Comparison of ENCODE assay signal across 21 cellular contexts in the genomic region with DNA sequence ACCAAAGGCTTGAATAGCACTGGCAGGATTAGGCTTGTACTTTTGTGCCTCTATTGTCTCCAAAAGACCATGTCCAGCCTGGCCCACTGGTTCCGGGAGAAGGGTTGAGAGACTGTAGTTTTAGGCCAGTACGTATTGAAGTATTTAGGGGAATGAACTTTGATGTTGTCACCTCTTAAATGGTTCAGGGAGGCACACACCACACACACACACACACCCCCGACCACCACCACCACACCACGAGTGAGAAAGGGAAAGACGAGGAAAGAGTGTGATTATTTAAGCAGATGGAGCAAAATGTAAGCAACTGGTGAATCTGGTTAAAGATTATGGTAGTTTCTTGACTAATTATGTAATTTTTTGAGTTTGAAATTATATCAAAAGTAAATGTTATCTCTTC.
"Had no signal": no experiment of that assay in that cellular context is flagged by ENCODE, and none has a peak within 500 bp of the region (broad histone marks: within the 10 kb centered on the region; RNA-seq: fewer than 3 reads in every experiment).

No MANE protein-coding gene starts in this region.

- H3K9ac ChIP-seq: parathyroid adenoma had no signal

- H3K9me3 ChIP-seq: breast epithelium, esophagus muscularis mucosa, left ventricle myocardium inferior, mucosa of descending colon, suprapubic skin, tibial artery had no signal

- H3K27ac ChIP-seq: breast epithelium, esophagus muscularis mucosa, foreskin keratinocyte, left ventricle myocardium inferior, parathyroid adenoma, suprapubic skin, tibial artery had no signal

- H3K4me3 ChIP-seq: breast epithelium, esophagus muscularis mucosa, left ventricle myocardium inferior, lung, mucosa of descending colon, suprapubic skin, tibial artery had no signal

- H3K27me3 ChIP-seq: breast epithelium, esophagus muscularis mucosa, foreskin keratinocyte, suprapubic skin, tibial artery had no signal

- DNase-seq: activated CD4-positive, alpha-beta T cell treated with anti-CD3 and anti-CD28 coated beads for 1 hour; activated CD4-positive, alpha-beta T cell treated with anti-CD3 and anti-CD28 coated beads, Interleukin-2, amount 10 ng/mL, durations not matched to agents 7 days and 5 days; activated naive CD4-positive, alpha-beta T cell; activated T-cell treated with anti-CD3 and anti-CD28 coated beads for 4 hours; activated T-cell treated with anti-CD3 and anti-CD28 coated beads, Interleukin-2, amount 50 U/mL, for 72 hours; central memory CD4-positive, alpha-beta T cell; foreskin keratinocyte; left ventricle myocardium inferior; mucosa of descending colon; nephron progenitor cell; nucleus accumbens; right cardiac atrium; stimulated activated naive CD4-positive, alpha-beta T cell; tibial artery had no signal

- H3K4me1 ChIP-seq: breast epithelium, foreskin keratinocyte, parathyroid adenoma had no signal

- ATAC-seq: activated naive CD4-positive, alpha-beta T cell treated with anti-CD3 and anti-CD28 coated beads, Interleukin-2, amount 50 U/mL, for 72 hours; activated T-cell treated with anti-CD3 and anti-CD28 coated beads, Interleukin-2, amount 50 U/mL, for 72 hours; foreskin keratinocyte; right cardiac atrium; WTC11 had no signal

- H3K36me3 ChIP-seq: breast epithelium, esophagus muscularis mucosa, left ventricle myocardium inferior, suprapubic skin, tibial artery had no signal

- H2AFZ ChIP-seq: parathyroid adenoma had no signal
